Comparison of ENCODE assay signal across 25 cellular contexts in the genomic region with DNA sequence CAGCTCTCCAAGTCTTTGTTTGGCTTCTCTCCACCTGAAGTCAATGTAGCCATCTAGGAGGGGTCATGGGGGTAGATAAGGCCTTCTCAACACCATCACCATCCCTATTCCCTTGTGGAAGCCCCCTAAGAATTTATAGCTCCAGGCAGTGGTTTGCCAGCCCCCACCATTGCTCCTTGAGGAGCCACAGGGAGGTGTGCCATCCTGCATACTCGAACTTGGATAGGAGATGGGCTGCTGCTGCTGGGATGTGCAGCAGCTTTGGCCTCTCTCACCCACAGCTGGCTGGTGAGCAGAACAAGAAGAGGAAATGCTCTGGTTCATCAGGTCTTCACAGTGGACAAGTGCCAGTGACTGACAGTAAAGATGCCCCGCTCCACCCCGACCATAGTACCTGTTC. TPM values are rescaled to one million over a fixed set of nuclear protein-coding genes. Genes with fewer than 3 reads are reported as not detected.
"Had no signal": no experiment of that assay in that cellular context is flagged by ENCODE, and none has a peak within 500 bp of the region (broad histone marks: within the 10 kb centered on the region; RNA-seq: fewer than 3 reads in every experiment).

No MANE protein-coding gene starts in this region.

- H3K27me3 Mint-ChIP-seq: central memory CD8-positive, alpha-beta T cell; dendritic cell treated with granulocyte-macrophage colony-stimulating factor and Interleukin-4, amounts not matched to agents 40 ng/mL and 50 ng/mL, for 4 days; natural killer cell treated with Interleukin-12 subunit alpha and Interleukin-12 subunit beta and Interleukin-15 and Interleukin-18, amount 100 ng/mL, for 72 hours; progenitor cell of endocrine pancreas; stimulated activated naive CD8-positive, alpha-beta T cell treated with anti-CD3 and anti-CD28 coated beads, Interleukin-15, amount 100 ng/mL, for 72 hours; type B pancreatic cell had no signal

- H3K4me3 Mint-ChIP-seq: central memory CD8-positive, alpha-beta T cell; dendritic cell treated with granulocyte-macrophage colony-stimulating factor and Interleukin-4, amounts not matched to agents 40 ng/mL and 50 ng/mL, for 4 days; endodermal cell; natural killer cell treated with Interleukin-12 subunit alpha and Interleukin-12 subunit beta and Interleukin-15 and Interleukin-18, amount 100 ng/mL, for 72 hours; stimulated activated naive CD8-positive, alpha-beta T cell treated with anti-CD3 and anti-CD28 coated beads, Interleukin-15, amount 100 ng/mL, for 72 hours had no signal

- H3K27ac ChIP-seq: epithelial cell of prostate, esophagus squamous epithelium, left lung, lower lobe of right lung, ovary, right lobe of liver, uterus had no signal

- H3K27me3 ChIP-seq: esophagus squamous epithelium, left lung, ovary, right lobe of liver, uterus had no signal

- DNase-seq: activated CD4-positive, CD25-positive, alpha-beta regulatory T cell treated with anti-CD3 and anti-CD28 coated beads, Interleukin-2, amount 50 U/mL, for 72 hours; amygdala; endodermal cell; esophagus squamous epithelium; foreskin melanocyte; left lung; lower lobe of right lung; mesendoderm; ovary; right lobe of liver; SK-N-SH; stimulated activated CD4-positive, alpha-beta T cell treated with anti-CD3 and anti-CD28 coated beads, Interleukin-4, amount 100 ng/mL, for 1 hour; stimulated activated naive CD8-positive, alpha-beta T cell treated with anti-CD3 and anti-CD28 coated beads, Interleukin-15, amount 100 ng/mL, for 72 hours; substantia nigra; T-helper 2 cell; uterus had no signal

- H3K9me3 Mint-ChIP-seq: activated T-helper 2 cell treated with anti-CD3 and anti-CD28 coated beads, Interferon-gamma antibody, Interleukin-2, Interleukin-4, amounts not matched to agents 10 μg/mL and 5 μg/mL and 100 μg/mL, durations not matched to agents 14 hours and 24 hours and 36 hours; central memory CD8-positive, alpha-beta T cell; dendritic cell treated with granulocyte-macrophage colony-stimulating factor and Interleukin-4, amounts not matched to agents 40 ng/mL and 50 ng/mL, for 4 days; endodermal cell; natural killer cell treated with Interleukin-12 subunit alpha and Interleukin-12 subunit beta and Interleukin-15 and Interleukin-18, amount 100 ng/mL, for 72 hours; stimulated activated naive CD8-positive, alpha-beta T cell treated with anti-CD3 and anti-CD28 coated beads, Interleukin-15, amount 100 ng/mL, for 72 hours; type B pancreatic cell had no signal

- ATAC-seq: left lung; lower lobe of right lung; natural killer cell treated with Interleukin-12 subunit alpha and Interleukin-12 subunit beta and Interleukin-15 and Interleukin-18, amount 100 ng/mL, for 72 hours; right lobe of liver; stimulated activated naive CD8-positive, alpha-beta T cell treated with anti-CD3 and anti-CD28 coated beads, Interleukin-15, amount 100 ng/mL, for 72 hours had no signal

- H3K9me3 ChIP-seq: esophagus squamous epithelium, left lung, lower lobe of right lung, ovary, right lobe of liver, SK-N-SH, uterus had no signal

- H3K27ac Mint-ChIP-seq: activated T-helper 2 cell treated with anti-CD3 and anti-CD28 coated beads, Interferon-gamma antibody, Interleukin-2, Interleukin-4, amounts not matched to agents 10 μg/mL and 5 μg/mL and 100 μg/mL, durations not matched to agents 14 hours and 24 hours and 36 hours; dendritic cell treated with granulocyte-macrophage colony-stimulating factor and Interleukin-4, amounts not matched to agents 40 ng/mL and 50 ng/mL, for 4 days; progenitor cell of endocrine pancreas; stimulated activated naive CD8-positive, alpha-beta T cell treated with anti-CD3 and anti-CD28 coated beads, Interleukin-15, amount 100 ng/mL, for 72 hours; type B pancreatic cell had no signal

RNA-seq across cellular contexts. Expression of a gene that starts 16.9 kb away (rescaled TPM):
- total RNA-seq: endodermal cell, esophagus squamous epithelium, left lung, lower lobe of right lung, progenitor cell of endocrine pancreas, renal cortical epithelial cell, skeletal muscle tissue, uterus had no signal

RNA-seq across cellular contexts. Expression of a gene that starts 22.8 kb away (rescaled TPM):
- total RNA-seq: activated T-helper 2 cell treated with anti-CD3 and anti-CD28 coated beads, Interferon-gamma antibody, Interleukin-2, Interleukin-4, amounts not matched to agents 10 μg/mL and 5 μg/mL and 100 μg/mL, durations not matched to agents 14 hours and 24 hours and 36 hours; natural killer cell treated with Interleukin-12 subunit alpha and Interleukin-12 subunit beta and Interleukin-15 and Interleukin-18, amount 100 ng/mL, for 72 hours; renal cortical epithelial cell; right lobe of liver had no signal
